Comparison of ENCODE assay signal across 8 cellular contexts in genomic region chr15:28123408-28124023, GRCh38. TPM values are rescaled to one million over a fixed set of nuclear protein-coding genes. Genes with fewer than 3 reads are reported as not detected.
A peak's percentile ranks its signal among the peaks of the same experiment; 100 is the strongest.
DNase-seq lines count a peak whose midpoint lies in the region; ATAC-seq and TF ChIP-seq lines count a peak whose summit lies in the region.

No MANE protein-coding gene starts in this region.

- H3K27me3 ChIP-seq in AG04450 (ENCODE audit: control insufficient read depth, insufficient read depth, low read length) = no peaks in the 10 kb centered on the region

- peak; percentile 33 for DNase-seq in AG04450 (ENCODE audit: low read depth, low spot score)
- DNase-seq in Kasumi-1 (lab: John Stamatoyannopoulos, UW) = peak; percentile 17 to 37
- peak; percentile 64 for DNase-seq in RPMI8226
- peak; percentile 71 for DNase-seq in amniotic epithelial cell (ENCODE audit: low read depth)
- peak; percentile 82 for DNase-seq in cardiac septum (ENCODE audit: low spot score)
- DNase-seq in posterior cingulate gyrus = peak in 8 of 10 donors; percentile 66 to 95 (median 76)

- ATAC-seq in GM18511 (IDR thresholded peaks at IDR 0.05; ENCODE audit: unreplicated experiment) (peak; percentile 90), HG02763 (IDR thresholded peaks at IDR 0.05; ENCODE audit: unreplicated experiment) (no peak)

- no peaks in the 10 kb centered on the region for H3K9me3 ChIP-seq in AG04450 (ENCODE audit: control insufficient read depth, insufficient read depth, low read length)

- intact Hi-C loops in cardiac septum (cut with DNase I) = loop anchor here (5.0 kb wide), 1 partner anchor 36 kb away; no protein-coding TSS in a partner anchor
- intact Hi-C loops in posterior cingulate gyrus (cut with DNase I) = loop anchor here (2.0 kb wide), 1 partner anchor 1233 kb away; no protein-coding TSS in a partner anchor

- H3K4me3 ChIP-seq in AG04450 (ENCODE audit: low read depth, low read length) = no peak overlapping the region

- CTCF ChIA-PET in AG04450 (lab: Charles Lee) = interaction anchor here (0.7 to 3.8 kb wide), 12 partner anchors 9 to 1234 kb away, joined by 3 to 25 read pairs (median 4); partner anchors contain the start of gene OCA2

- no peak overlapping the region for H3K27ac ChIP-seq in AG04450 (ENCODE audit: low read depth, low read length)

- peak; percentile 86 for TF ChIP-seq CTCF in AG04450 (IDR thresholded peaks at IDR 0.05; ENCODE audit: low read depth, low read length)

- POLR2A ChIA-PET in AG04450 (lab: Yijun Ruan, JAX) = no interaction called here

RNA-seq across cellular contexts. Expression of gene OCA2, which starts 24.4 kb away (rescaled TPM):
- not detected in 2 replicates for polyA plus RNA-seq in AG04450 (2011; rRNA removed)
- polyA minus RNA-seq in AG04450 (2011; rRNA and poly(A)+ RNA removed) = not detected in 2 replicates
- not detected for total RNA-seq in cardiac septum

Comparison
In these comparisons a context has a peak if more than half of its experiments do, and no peak if none do; other contexts are left out.
1. DNase-seq: peak in every context shown above with its lines; median percentile 82 in cardiac septum; 76 in posterior cingulate gyrus; 71 in amniotic epithelial cell; 64 in RPMI8226; 33 in AG04450; 27 in Kasumi-1.